In genomic region chr5:36658016-36658415, GRCh38 we compare ENCODE assay signal across 13 cellular contexts. TPM values are rescaled to one million over a fixed set of nuclear protein-coding genes. Genes with fewer than 3 reads are reported as not detected.
DNase-seq lines count a peak whose midpoint lies in the region; ATAC-seq and TF ChIP-seq lines count a peak whose summit lies in the region.
"Had no signal": no experiment of that assay in that cellular context is flagged by ENCODE, and none has a peak within 500 bp of the region (broad histone marks: within the 10 kb centered on the region; RNA-seq: fewer than 3 reads in every experiment).

No MANE protein-coding gene starts in this region.

- WGBS in spleen, 5 donors: 51 to 68% (median 62%) methylated on average over 6 of the region's 6 CpGs

- H3K4me1 ChIP-seq in HCT116 (ENCODE audit: control insufficient read depth in 1 of 2, insufficient read depth in 2 of 2, low read length in 2 of 2): peaks cover 23 to 55% of the 10 kb centered on the region in 2 experiments
- peaks cover 0 to 29% (median 2%) of the 10 kb centered on the region in 6 donors for H3K4me1 ChIP-seq in spleen
- H3K4me1 ChIP-seq in neural progenitor cell: peaks cover 19% of the 10 kb centered on the region

- peak overlapping the region; percentile 4; the same call in 1 of the 2 replicates for H3K9ac ChIP-seq in HCT116 (ENCODE audit: low read length)
- H3K9ac ChIP-seq in neural progenitor cell: no peak overlapping the region

- H3K4me3 Mint-ChIP-seq in neural progenitor cell: no peak overlapping the region
- H3K4me3 Mint-ChIP-seq: activated CD4-positive, alpha-beta memory T cell treated with anti-CD3 and anti-CD28 coated beads, Interleukin-2, amount 10 ng/mL, durations not matched to agents 7 days and 5 days; activated naive CD4-positive, alpha-beta T cell treated with anti-CD3 and anti-CD28 coated beads for 36 hours had no signal

- no peaks in the 10 kb centered on the region for H3K9me3 Mint-ChIP-seq in neural progenitor cell
- H3K9me3 Mint-ChIP-seq: activated CD4-positive, alpha-beta memory T cell treated with anti-CD3 and anti-CD28 coated beads, Interleukin-2, amount 10 ng/mL, durations not matched to agents 7 days and 5 days; activated naive CD4-positive, alpha-beta T cell treated with anti-CD3 and anti-CD28 coated beads for 36 hours had no signal

- no peaks in the 10 kb centered on the region for H4K20me1 ChIP-seq in HCT116 (ENCODE audit: insufficient read depth)
- no peaks in the 10 kb centered on the region for H4K20me1 ChIP-seq in neural progenitor cell (ENCODE audit: low read depth)

- H3K4me2 ChIP-seq in HCT116 (ENCODE audit: low read length) (peak overlapping the region; percentile 60), neural progenitor cell (no peak overlapping the region)

- H3K36me3 Mint-ChIP-seq in neural progenitor cell: peaks cover 20% of the 10 kb centered on the region

- H3K4me3 ChIP-seq in HCT116 (replicated peaks in 1 of 2; ENCODE audit: low read depth in 1 of 2, low read length in 2 of 2): peak overlapping the region in 1 of 2 experiments; percentile 8; a peak in 1 of 4 replicates
- no peak overlapping the region for H3K4me3 ChIP-seq in spleen
- H3K4me3 ChIP-seq in neural progenitor cell: no peak overlapping the region

- H2AFZ ChIP-seq in HCT116 (ENCODE audit: low read depth, low read length, poor library complexity, severe bottlenecking): peak overlapping the region; percentile 14
- H2AFZ ChIP-seq in neural progenitor cell (replicated peaks): no peak overlapping the region

- TF ChIP-seq CTCF in HCT116 (IDR thresholded peaks at IDR 0.05 in 2 of 3, conservative IDR thresholded peaks at IDR 0.05 in 1 of 3; ENCODE audit: borderline replicate concordance in 1 of 3, insufficient read depth in 1 of 3, low read depth in 2 of 3, low read length in 2 of 3) (no peak), spleen (IDR thresholded peaks at IDR 0.05 in 8 of 11, conservative IDR thresholded peaks at IDR 0.05 in 3 of 11) (no peak), neural progenitor cell (IDR thresholded peaks at IDR 0.05) (no peak)

- H3K27me3 Mint-ChIP-seq in neural progenitor cell (ENCODE audit: insufficient read depth, low read depth): no peaks in the 10 kb centered on the region

- intact Hi-C loops in HCT116 (cut with micrococcal nuclease) (no loop called here), spleen (cut with DNase I; ENCODE audit: low total_unique reads) (no loop called here)

- POLR2A ChIA-PET in HCT116 (lab: Charles Lee): no interaction called here

- H3K4me1 Mint-ChIP-seq in neural progenitor cell: peaks cover 19% of the 10 kb centered on the region
- H3K4me1 Mint-ChIP-seq: activated CD4-positive, alpha-beta memory T cell treated with anti-CD3 and anti-CD28 coated beads, Interleukin-2, amount 10 ng/mL, durations not matched to agents 7 days and 5 days had no signal

- ATAC-seq in HCT116: peak; percentile 31
- no peak for ATAC-seq in HG03039 (IDR thresholded peaks at IDR 0.05; ENCODE audit: unreplicated experiment)
- ATAC-seq in GM21786 (IDR thresholded peaks at IDR 0.05; ENCODE audit: unreplicated experiment): no peak

- DNase-seq in HCT116 (ENCODE audit: low read depth, low spot score) (no peak), iris pigment epithelial cell (ENCODE audit: low read depth) (peak; percentile 26), spleen (no peak), neural progenitor cell (ENCODE audit: low spot score) (no peak), NCI-H1436 (lab: John Stamatoyannopoulos, UW) (no peak)
- DNase-seq: activated CD4-positive, alpha-beta memory T cell treated with anti-CD3 and anti-CD28 coated beads, Interleukin-2, amount 10 ng/mL, durations not matched to agents 7 days and 5 days; activated naive CD4-positive, alpha-beta T cell treated with anti-CD3 and anti-CD28 coated beads for 36 hours; DMS 273 treated with DMSO at 0.1 percent for 48 hours; NCI-H69 had no signal

- H3K9me2 ChIP-seq in HCT116 (ENCODE audit: insufficient read depth): no peaks in the 10 kb centered on the region

- TF ChIP-seq POLR2A in HCT116 (IDR thresholded peaks at IDR 0.05; ENCODE audit: borderline replicate concordance, extremely low read depth, insufficient read depth, insufficient read length) (no peak), spleen (IDR thresholded peaks at IDR 0.05) (no peak)

- RAD21 ChIA-PET in HCT116 (lab: Charles Lee; ENCODE audit: low non-redundant PET in 1 of 2, low total read pairs in 2 of 2, uncharacterized antibody in 2 of 2, unreplicated experiment in 2 of 2): no interaction called here

- BruUV-seq in HCT116 (replicated peaks; lab: Mats Ljungman, UMichigan): no TSS peak

- H3K36me3 ChIP-seq in HCT116 (ENCODE audit: control insufficient read depth in 1 of 2, insufficient read depth in 2 of 2, low read length in 2 of 2): no peaks in the 10 kb centered on the region
- no peaks in the 10 kb centered on the region for H3K36me3 ChIP-seq in spleen
- H3K36me3 ChIP-seq in neural progenitor cell: no peaks in the 10 kb centered on the region

- no peaks in the 10 kb centered on the region for H3K79me2 ChIP-seq in HCT116 (ENCODE audit: insufficient read depth, low read length)
- no peaks in the 10 kb centered on the region for H3K79me2 ChIP-seq in neural progenitor cell (ENCODE audit: low read depth)

- H3F3A ChIP-seq in neural progenitor cell (ENCODE audit: low read depth): peaks cover 7% of the 10 kb centered on the region

- no peak overlapping the region for H3K27ac Mint-ChIP-seq in neural progenitor cell
- H3K27ac Mint-ChIP-seq: activated CD4-positive, alpha-beta memory T cell treated with anti-CD3 and anti-CD28 coated beads, Interleukin-2, amount 10 ng/mL, durations not matched to agents 7 days and 5 days; activated naive CD4-positive, alpha-beta T cell treated with anti-CD3 and anti-CD28 coated beads for 36 hours had no signal

- H3K9me3 ChIP-seq in HCT116 (ENCODE audit: control insufficient read depth in 1 of 2, insufficient read depth in 1 of 2, low read depth in 1 of 2, low read length in 2 of 2) (no peaks in the 10 kb centered on the region), spleen (no peaks in the 10 kb centered on the region), neural progenitor cell (ENCODE audit: low read depth) (no peaks in the 10 kb centered on the region)

- no peaks in the 10 kb centered on the region for H3K27me3 ChIP-seq in HCT116 (ENCODE audit: insufficient read depth, low read length)
- H3K27me3 ChIP-seq in spleen (replicated peaks in 1 of 7): peaks cover 0 to 15% (median 0%) of the 10 kb centered on the region in 7 donors
- H3K27me3 ChIP-seq in neural progenitor cell: no peaks in the 10 kb centered on the region

- CTCF ChIA-PET in HCT116 (lab: Charles Lee): interaction anchor here (0.8 kb wide), 1 partner anchor 32 kb away, joined by 3 read pairs; no protein-coding TSS in a partner anchor

- no peak for TF ChIP-seq RAD21 in HCT116 (IDR thresholded peaks at IDR 0.05; ENCODE audit: low read depth)

- H3K27ac ChIP-seq in HCT116 (ENCODE audit: low read depth, low read length) (peak overlapping the region; percentile 85), angular gyrus (ENCODE audit: low read depth, low read length) (peak overlapping the region; percentile 24), spleen (peak overlapping the region in 7 of 8 donors; percentile 37 to 83 (median 73)), neural progenitor cell (no peak overlapping the region)

TF ChIP-seq in HCT116, 20 proteins besides CTCF, POLR2A, EP300 and RAD21:
- TF ChIP-seq ZBTB33 (IDR thresholded peaks at IDR 0.05; ENCODE audit: extremely low read depth, insufficient replicate concordance, low read length) (no peak), CBX3 (IDR thresholded peaks at IDR 0.05; ENCODE audit: low read depth) (no peak)

RNA-seq across cellular contexts. Expression of gene SLC1A3, which starts 51.6 kb away (rescaled TPM):
- 12.9 TPM for total RNA-seq in HCT116 (2021; ENCODE audit: unreplicated experiment)
- 7.1 and 11.5 TPM in 2 replicates for polyA plus RNA-seq in HCT116 (2012)
- total RNA-seq in spleen: 10 to 100 TPM in 5 of 7 donors, 1 to 10 TPM in 2; 9.0 to 54.7 (median 43.3) TPM
- 1 to 10 TPM; 1.5 to 9.2 (median 5.3) TPM for polyA plus RNA-seq in spleen
- 6.7 and 8.5 TPM in 2 replicates for total RNA-seq in neural progenitor cell (ENCODE audit: low replicate concordance)
- total RNA-seq: activated CD4-positive, alpha-beta memory T cell treated with anti-CD3 and anti-CD28 coated beads, Interleukin-2, amount 10 ng/mL, durations not matched to agents 7 days and 5 days; dermis microvascular lymphatic vessel endothelial cell had no signal
